Comparison of ENCODE assay signal across 8 cellular contexts in genomic region chr14:51780006-51780692, GRCh38.
DNase-seq lines count a peak whose midpoint lies in the region; ATAC-seq and TF ChIP-seq lines count a peak whose summit lies in the region.

No MANE protein-coding gene starts in this region.

- peak overlapping the region; percentile 5 to 70 (median 48) for H3K27ac Mint-ChIP-seq in CD4-positive, CD25-positive, alpha-beta regulatory T cell
- no peak overlapping the region for H3K27ac Mint-ChIP-seq in central memory CD8-positive, alpha-beta T cell (ENCODE audit: low read depth)

- H3K36me3 Mint-ChIP-seq in CD4-positive, CD25-positive, alpha-beta regulatory T cell, result no peaks in the 10 kb centered on the region
- no peaks in the 10 kb centered on the region for H3K36me3 Mint-ChIP-seq in central memory CD8-positive, alpha-beta T cell (ENCODE audit: insufficient read depth)

- H3K9me3 Mint-ChIP-seq in CD4-positive, CD25-positive, alpha-beta regulatory T cell, result peaks cover 0 to 3% (median 2%) of the 10 kb centered on the region in 7 donors
- no peaks in the 10 kb centered on the region for H3K9me3 Mint-ChIP-seq in central memory CD8-positive, alpha-beta T cell

- peaks cover 0 to 1% of the 10 kb centered on the region in 2 experiments for H3K9me3 ChIP-seq in CD4-positive, CD25-positive, alpha-beta regulatory T cell (ENCODE audit: control insufficient read depth in 2 of 2, low read length in 2 of 2)
- no peaks in the 10 kb centered on the region for H3K9me3 ChIP-seq in HEK293 (ENCODE audit: control insufficient read depth, insufficient read depth, low read depth, low read length)

- no peaks in the 10 kb centered on the region for H3K36me3 ChIP-seq in CD4-positive, CD25-positive, alpha-beta regulatory T cell (ENCODE audit: control insufficient read depth, insufficient read depth, low read length)
- no peaks in the 10 kb centered on the region for H3K36me3 ChIP-seq in HEK293 (ENCODE audit: control insufficient read depth in 2 of 2, insufficient read depth in 1 of 2, low read length in 2 of 2)

- CTCF ChIA-PET in HEK293 (lab: Yijun Ruan, JAX), result interaction anchor here (0.6 to 7.2 kb wide), 29 partner anchors 9 to 1184 kb away, joined by 3 to 228 read pairs (median 4); partner anchors contain the start of gene GNG2

- H3K27me3 ChIP-seq in CD4-positive, CD25-positive, alpha-beta regulatory T cell (ENCODE audit: control insufficient read depth, insufficient read depth, low read length), result peaks cover 29% of the 10 kb centered on the region

- H3K27ac ChIP-seq in CD4-positive, CD25-positive, alpha-beta regulatory T cell (ENCODE audit: insufficient read depth, low read length, poor library complexity, severe bottlenecking), result no peak overlapping the region
- H3K27ac ChIP-seq in HEK293 (ENCODE audit: extremely low read depth, low read depth, low read length), result no peak overlapping the region

- peak overlapping the region; percentile 27 for H3K4me3 ChIP-seq in CD4-positive, CD25-positive, alpha-beta regulatory T cell (ENCODE audit: low read depth, low read length)
- H3K4me3 ChIP-seq in HEK293 (ENCODE audit: low read depth, low read length), result peak overlapping the region; percentile 9; the same call in 1 of the 2 replicates

- peak; percentile 52 to 77 (median 66) for DNase-seq in CD4-positive, CD25-positive, alpha-beta regulatory T cell
- DNase-seq in NCI-H2227 (lab: John Stamatoyannopoulos, UW; ENCODE audit: unreplicated experiment), result peak; percentile 83
- peak; percentile 63 to 65 for DNase-seq in activated CD4-positive, alpha-beta T cell treated with anti-CD3 and anti-CD28 coated beads for 24 hours (ENCODE audit: low read depth in 2 of 2)
- DNase-seq in central memory CD8-positive, alpha-beta T cell (ENCODE audit: low spot score in 2 of 2), result peak; percentile 57 to 60
- peak; percentile 70 for DNase-seq in kidney tubule cell (ENCODE audit: low spot score)
- DNase-seq in stimulated activated CD4-positive, alpha-beta T cell treated with anti-CD3 and anti-CD28 coated beads, Interleukin-2, amount 100 ng/mL, for 4 hours (ENCODE audit: low read depth), result peak; percentile 59

- peak; percentile 13; the same call in 1 of the 2 replicates for TF ChIP-seq CTCF in HEK293 (tag by site-specific recombination; IDR thresholded peaks at IDR 0.05)

- peaks cover 8 to 23% (median 9%) of the 10 kb centered on the region in 4 donors for H3K4me1 Mint-ChIP-seq in CD4-positive, CD25-positive, alpha-beta regulatory T cell
- peaks cover 19% of the 10 kb centered on the region for H3K4me1 Mint-ChIP-seq in central memory CD8-positive, alpha-beta T cell

- ATAC-seq in CD4-positive, CD25-positive, alpha-beta regulatory T cell (ENCODE audit: low read depth in 2 of 2), result peak; percentile 66 to 80
- peak; percentile 36 for ATAC-seq in central memory CD8-positive, alpha-beta T cell (replicated peaks; ENCODE audit: extremely low read depth, poor library complexity, severe bottlenecking)
- ATAC-seq in GM21786 (IDR thresholded peaks at IDR 0.05; ENCODE audit: unreplicated experiment), result no peak

- peak overlapping the region in 1 of 4 donors; percentile 33 for H3K4me3 Mint-ChIP-seq in CD4-positive, CD25-positive, alpha-beta regulatory T cell
- H3K4me3 Mint-ChIP-seq in central memory CD8-positive, alpha-beta T cell, result no peak overlapping the region

- peaks cover 6% of the 10 kb centered on the region for H3K4me1 ChIP-seq in CD4-positive, CD25-positive, alpha-beta regulatory T cell (ENCODE audit: control insufficient read depth, insufficient read depth, low read length, poor library complexity, severe bottlenecking)
- H3K4me1 ChIP-seq in HEK293 (ENCODE audit: control insufficient read depth, insufficient read depth, low read length), result no peaks in the 10 kb centered on the region

- POLR2A ChIA-PET in HEK293 (lab: Yijun Ruan, JAX), result no interaction called here

- H3K27me3 Mint-ChIP-seq in CD4-positive, CD25-positive, alpha-beta regulatory T cell, result peaks cover 54% of the 10 kb centered on the region
- H3K27me3 Mint-ChIP-seq in central memory CD8-positive, alpha-beta T cell, result peaks cover 38% of the 10 kb centered on the region

TF ChIP-seq in HEK293, 187 proteins besides CTCF, POLR2A, EP300 and RAD21:
- TF ChIP-seq ZFP41 (tag by site-specific recombination; IDR thresholded peaks at IDR 0.05; ENCODE audit: borderline replicate concordance) (no peak), ZNF654 (tag by site-specific recombination; IDR thresholded peaks at IDR 0.05; ENCODE audit: low read depth) (peak; percentile 83), ZFHX2 (tag by site-specific recombination; conservative IDR thresholded peaks at IDR 0.05) (0 out of 2 replicates have a peak, but pooled peaks have one; percentile 35), ZNF184 (tag by site-specific recombination; IDR thresholded peaks at IDR 0.05) (no peak), ZNF704 (tag by site-specific recombination; IDR thresholded peaks at IDR 0.05) (no peak), IKZF3 (tag by site-specific recombination; IDR thresholded peaks at IDR 0.05) (peak; percentile 33; the same call in 1 of the 2 replicates), ZNF18 (tag by site-specific recombination; IDR thresholded peaks at IDR 0.05) (no peak), ZNF169 (tag by site-specific recombination; IDR thresholded peaks at IDR 0.05) (no peak), EGR2 (tag by site-specific recombination; IDR thresholded peaks at IDR 0.05; ENCODE audit: low read depth) (peak; percentile 32; the same call in 1 of the 2 replicates), ELK4 (IDR thresholded peaks at IDR 0.05; ENCODE audit: borderline replicate concordance, low read depth, low read length) (no peak)
